17 cellular contexts compared by ENCODE assay signal in the genomic region with DNA sequence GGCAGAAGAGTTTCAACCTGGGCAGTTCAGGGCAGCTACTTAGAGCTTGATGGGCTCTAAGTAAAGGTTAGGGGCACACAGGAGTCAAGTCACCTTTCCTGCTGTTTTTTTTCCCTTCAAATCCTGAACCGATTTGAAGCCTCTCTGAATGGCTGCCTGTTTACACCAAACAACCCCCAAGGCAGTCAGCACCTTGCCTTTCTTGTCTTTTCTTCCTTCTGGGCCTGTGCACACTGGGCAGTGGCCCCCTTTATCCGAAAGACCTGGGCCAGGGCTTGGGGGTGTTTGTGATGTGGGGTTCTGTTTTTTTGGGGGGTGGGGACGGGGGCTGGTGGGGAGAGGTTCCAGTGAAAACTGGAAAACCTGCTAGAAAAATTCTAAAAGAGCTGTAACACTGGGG. TPM values are rescaled to one million over a fixed set of nuclear protein-coding genes. Genes with fewer than 3 reads are reported as not detected.
DNase-seq lines count a peak whose midpoint lies in the region; ATAC-seq, FAIRE-seq and TF ChIP-seq lines count a peak whose summit lies in the region.
"Had no signal": no experiment of that assay in that cellular context is flagged by ENCODE, and none has a peak within 500 bp of the region (broad histone marks: within the 10 kb centered on the region; RNA-seq: fewer than 3 reads in every experiment).

No MANE protein-coding gene starts in this region.

- H3K27me3 Mint-ChIP-seq in activated naive CD4-positive, alpha-beta T cell treated with anti-CD3 and anti-CD28 coated beads, Interleukin-2, amount 10 ng/mL, durations not matched to agents 7 days and 5 days, result peaks cover 6% of the 10 kb centered on the region

- dilution Hi-C loops in keratinocyte (cut with MboI; ENCODE audit: extremely low pct_ligation_motif_present, low sequenced_read_pairs), result no loop called here

- TF ChIP-seq CTCF in SU-DHL-6 (IDR thresholded peaks at IDR 0.05; ENCODE audit: insufficient read depth, low read length, poor library complexity, severe bottlenecking) (no peak), keratinocyte (optimal IDR thresholded peaks at IDR 0.05 in 1 of 3, IDR thresholded peaks at IDR 0.05 in 1 of 3, conservative IDR thresholded peaks at IDR 0.05 in 1 of 3; ENCODE audit: extremely low read depth in 1 of 3, insufficient read depth in 2 of 3, low read length in 3 of 3) (no peak), upper lobe of right lung (IDR thresholded peaks at IDR 0.05) (no peak)

- intact Hi-C loops in upper lobe of right lung (cut with DNase I), result no loop called here

- H3K4me1 Mint-ChIP-seq in activated naive CD4-positive, alpha-beta T cell treated with anti-CD3 and anti-CD28 coated beads, Interleukin-2, amount 10 ng/mL, durations not matched to agents 7 days and 5 days, result peaks cover 51% of the 10 kb centered on the region

- H3K4me1 ChIP-seq in keratinocyte (ENCODE audit: control insufficient read depth, extremely low read depth, insufficient read depth, low read length), result peaks cover 29% of the 10 kb centered on the region
- H3K4me1 ChIP-seq in upper lobe of right lung, result peaks cover 6% of the 10 kb centered on the region

- no peaks in the 10 kb centered on the region for H3K9me3 Mint-ChIP-seq in activated naive CD4-positive, alpha-beta T cell treated with anti-CD3 and anti-CD28 coated beads, Interleukin-2, amount 10 ng/mL, durations not matched to agents 7 days and 5 days

- H3K27me3 ChIP-seq in SU-DHL-6 (ENCODE audit: low read length), result no peaks in the 10 kb centered on the region
- no peaks in the 10 kb centered on the region for H3K27me3 ChIP-seq in keratinocyte (ENCODE audit: control insufficient read depth, extremely low read depth, insufficient read depth, low read length)
- H3K27me3 ChIP-seq in upper lobe of right lung, result no peaks in the 10 kb centered on the region
- H3K27me3 ChIP-seq: esophagus muscularis mucosa, tibial artery had no signal

- H3K9ac ChIP-seq in SU-DHL-6 (ENCODE audit: low read length), result no peak overlapping the region
- H3K9ac ChIP-seq in keratinocyte (ENCODE audit: control insufficient read depth, extremely low read depth, insufficient read depth, low read length), result no peak overlapping the region

- no peak for FAIRE-seq in keratinocyte (lab: Jason Lieb, UNC)

- no peaks in the 10 kb centered on the region for H3K36me3 Mint-ChIP-seq in activated naive CD4-positive, alpha-beta T cell treated with anti-CD3 and anti-CD28 coated beads, Interleukin-2, amount 10 ng/mL, durations not matched to agents 7 days and 5 days

- CTCF ChIA-PET in activated naive CD4-positive, alpha-beta T cell treated with anti-CD3 and anti-CD28 coated beads, Interleukin-2, amount 10 ng/mL, durations not matched to agents 7 days and 5 days (lab: Charles Lee), result interaction anchor here (0.7 to 1.6 kb wide), 3 partner anchors 38 to 178 kb away, joined by 3 to 6 read pairs (median 3); no protein-coding TSS in a partner anchor

- H3K36me3 ChIP-seq in SU-DHL-6 (ENCODE audit: low read length) (no peaks in the 10 kb centered on the region), keratinocyte (ENCODE audit: control insufficient read depth in 2 of 2, extremely low read depth in 1 of 2, insufficient read depth in 2 of 2, low read length in 2 of 2) (no peaks in the 10 kb centered on the region), upper lobe of right lung (no peaks in the 10 kb centered on the region)
- H3K36me3 ChIP-seq: esophagus muscularis mucosa, tibial artery had no signal

- H3K4me3 ChIP-seq in SU-DHL-6 (ENCODE audit: insufficient read depth, low read length, poor library complexity, severe bottlenecking) (no peak overlapping the region), keratinocyte (ENCODE audit: control insufficient read depth in 2 of 3, extremely low read depth in 1 of 3, insufficient read depth in 2 of 3, low read depth in 1 of 3, low read length in 3 of 3) (no peak overlapping the region), upper lobe of right lung (no peak overlapping the region)
- H3K4me3 ChIP-seq: coronary artery, esophagus muscularis mucosa, smooth muscle cell, tibial artery had no signal

- no peak overlapping the region for H2AFZ ChIP-seq in SU-DHL-6 (ENCODE audit: low read depth, low read length, severe bottlenecking)
- H2AFZ ChIP-seq in keratinocyte (ENCODE audit: control insufficient read depth, low read length), result peak overlapping the region; percentile 54

- H3K79me2 ChIP-seq in SU-DHL-6 (ENCODE audit: insufficient read depth, low read length) (no peaks in the 10 kb centered on the region), keratinocyte (ENCODE audit: control insufficient read depth, insufficient read depth, low read length) (no peaks in the 10 kb centered on the region)

- H4K20me1 ChIP-seq in SU-DHL-6 (ENCODE audit: low read depth, low read length) (no peaks in the 10 kb centered on the region), keratinocyte (ENCODE audit: control insufficient read depth, extremely low read depth, insufficient read depth, low read length) (no peaks in the 10 kb centered on the region)

- H3F3A ChIP-seq in SU-DHL-6 (ENCODE audit: insufficient read depth), result no peaks in the 10 kb centered on the region

- DNase-seq in activated naive CD4-positive, alpha-beta T cell treated with anti-CD3 and anti-CD28 coated beads, Interleukin-2, amount 10 ng/mL, durations not matched to agents 7 days and 5 days, result no peak
- DNase-seq in activated naive CD4-positive, alpha-beta T cell treated with Interleukin-2 at 50 U/mL for 16 hours, result no peak
- DNase-seq in keratinocyte (ENCODE audit: low read depth, low spot score) (no peak), upper lobe of right lung (no peak), medulla oblongata (ENCODE audit: extremely low spot score) (no peak)
- DNase-seq: DMS79, NCI-H1417 treated with DMSO at 0.1 percent for 48 hours, tibial artery had no signal

- H3K27ac ChIP-seq in SU-DHL-6 (ENCODE audit: low read depth, low read length) (0 out of 2 replicates have a peak overlapping the region, but pooled peaks have one; percentile 22), keratinocyte (ENCODE audit: control insufficient read depth, insufficient read depth, low read length) (no peak overlapping the region), upper lobe of right lung (peak overlapping the region; percentile 24)
- H3K27ac ChIP-seq: coronary artery, esophagus muscularis mucosa, tibial artery had no signal

- no peak for ATAC-seq in upper lobe of right lung
- no peak for ATAC-seq in HG02852 (IDR thresholded peaks at IDR 0.05; ENCODE audit: unreplicated experiment)
- ATAC-seq in GM18505 (IDR thresholded peaks at IDR 0.05; ENCODE audit: unreplicated experiment), result no peak

- H3K9me2 ChIP-seq in SU-DHL-6 (replicated peaks; ENCODE audit: insufficient read depth, low read length), result no peaks in the 10 kb centered on the region

- peak overlapping the region; percentile 95 for H3K27ac Mint-ChIP-seq in activated naive CD4-positive, alpha-beta T cell treated with anti-CD3 and anti-CD28 coated beads, Interleukin-2, amount 10 ng/mL, durations not matched to agents 7 days and 5 days

- H3K4me2 ChIP-seq in SU-DHL-6 (ENCODE audit: low read depth, low read length, poor library complexity, severe bottlenecking) (peak overlapping the region; percentile 21), keratinocyte (ENCODE audit: control insufficient read depth, extremely low read depth, insufficient read depth, low read depth, low read length) (no peak overlapping the region)
- H3K4me2 ChIP-seq: smooth muscle cell had no signal

- H3K4me3 Mint-ChIP-seq in activated naive CD4-positive, alpha-beta T cell treated with anti-CD3 and anti-CD28 coated beads, Interleukin-2, amount 10 ng/mL, durations not matched to agents 7 days and 5 days, result no peak overlapping the region

- TF ChIP-seq POLR2A in GM18505 (IDR thresholded peaks at IDR 0.05; ENCODE audit: borderline replicate concordance, extremely low read depth, insufficient read depth, insufficient read length), result no peak

- no peaks in the 10 kb centered on the region for H3K9me1 ChIP-seq in keratinocyte (ENCODE audit: control insufficient read depth, extremely low read depth, insufficient read depth, low read length)

- H3K9me3 ChIP-seq in SU-DHL-6 (ENCODE audit: insufficient read depth, low read length) (no peaks in the 10 kb centered on the region), keratinocyte (ENCODE audit: control insufficient read depth, low read depth, low read length) (no peaks in the 10 kb centered on the region), upper lobe of right lung (no peaks in the 10 kb centered on the region)
- H3K9me3 ChIP-seq: esophagus muscularis mucosa, tibial artery had no signal

RNA-seq across cellular contexts. Expression of a gene that starts 4.3 kb away (rescaled TPM):
- 0.13 TPM in 1 of 3 replicates, not detected in the others for polyA plus RNA-seq in keratinocyte
- polyA plus RNA-seq in keratinocyte (2011; ENCODE audit: low read depth), result 2.2 TPM
- polyA plus RNA-seq in keratinocyte (2011; cell fraction: cytosol; rRNA removed), result 0.12 TPM in 1 of 2 replicates, not detected in the other
- 0.09 and 0.21 TPM in 2 replicates for polyA plus RNA-seq in keratinocyte (2011; cell fraction: nucleus; rRNA removed)
- polyA plus RNA-seq in keratinocyte (2012; ENCODE audit: low replicate concordance), result 0.18 and 0.25 TPM in 2 replicates
- polyA minus RNA-seq in keratinocyte, result 0.19 to 3.9 TPM (median 0.30 TPM) in 3 replicates
- not detected for polyA minus RNA-seq in keratinocyte (2011; cell fraction: cytosol; rRNA and poly(A)+ RNA removed)
- not detected in 2 replicates for polyA minus RNA-seq in keratinocyte (2011; cell fraction: nucleus; rRNA and poly(A)+ RNA removed)
- total RNA-seq in upper lobe of right lung, result not detected
- total RNA-seq: NCI-H460; smooth muscle cell; T-helper 1 cell treated with Interleukin-12 subunit alpha and Interleukin-12 subunit beta and Interleukin-4 antibody, amounts not matched to agents 30 ng/mL and 1 ng/mL, for 36 hours had no signal
- polyA plus RNA-seq: liver had no signal

RNA-seq across cellular contexts. Expression of a gene that starts 7.8 kb away (rescaled TPM):
- 1.7 to 4.9 TPM (median 1.9 TPM) in 3 replicates for polyA plus RNA-seq in keratinocyte
- polyA plus RNA-seq in keratinocyte (2011; ENCODE audit: low read depth), result not detected
- 2.0 and 2.6 TPM in 2 replicates for polyA plus RNA-seq in keratinocyte (2011; cell fraction: cytosol; rRNA removed)
- 3.8 and 5.6 TPM in 2 replicates for polyA plus RNA-seq in keratinocyte (2011; cell fraction: nucleus; rRNA removed)
- polyA plus RNA-seq in keratinocyte (2012; ENCODE audit: low replicate concordance), result 0.35 and 3.3 TPM in 2 replicates
- 3.2 to 6.5 TPM (median 3.3 TPM) in 3 replicates for polyA minus RNA-seq in keratinocyte
- 2.3 TPM for polyA minus RNA-seq in keratinocyte (2011; cell fraction: cytosol; rRNA and poly(A)+ RNA removed)
- polyA minus RNA-seq in keratinocyte (2011; cell fraction: nucleus; rRNA and poly(A)+ RNA removed), result 2.7 and 3.3 TPM in 2 replicates
- 3.8 TPM for total RNA-seq in upper lobe of right lung
- total RNA-seq: T-helper 1 cell treated with Interleukin-12 subunit alpha and Interleukin-12 subunit beta and Interleukin-4 antibody, amounts not matched to agents 30 ng/mL and 1 ng/mL, for 36 hours had no signal

RNA-seq across cellular contexts. Expression of a gene that starts 42.8 kb away (rescaled TPM):
- polyA plus RNA-seq in keratinocyte, result 25.8 to 43.0 TPM (median 30.3 TPM) in 3 replicates
- polyA plus RNA-seq in keratinocyte (2011; ENCODE audit: low read depth), result 30.9 TPM
- 30.9 and 75.3 TPM in 2 replicates for polyA plus RNA-seq in keratinocyte (2011; cell fraction: cytosol; rRNA removed)
- polyA plus RNA-seq in keratinocyte (2011; cell fraction: nucleus; rRNA removed), result 62.7 and 87.1 TPM in 2 replicates
- 38.4 and 56.2 TPM in 2 replicates for polyA plus RNA-seq in keratinocyte (2012; ENCODE audit: low replicate concordance)
- polyA minus RNA-seq in keratinocyte, result 84.1 to 263 TPM (median 98.7 TPM) in 3 replicates
- 122 TPM for polyA minus RNA-seq in keratinocyte (2011; cell fraction: cytosol; rRNA and poly(A)+ RNA removed)
- polyA minus RNA-seq in keratinocyte (2011; cell fraction: nucleus; rRNA and poly(A)+ RNA removed), result 65.2 and 71.2 TPM in 2 replicates
- total RNA-seq in upper lobe of right lung, result 78.3 TPM
